ENCODE assay signal across 9 cellular contexts in genomic region chr7:94386416-94386815, GRCh38. TPM values are rescaled to one million over a fixed set of nuclear protein-coding genes. Genes with fewer than 3 reads are reported as not detected.
"Had no signal": no experiment of that assay in that cellular context is flagged by ENCODE, and none has a peak within 500 bp of the region (broad histone marks: within the 10 kb centered on the region; RNA-seq: fewer than 3 reads in every experiment).

No MANE protein-coding gene starts in this region.

- H3K27ac Mint-ChIP-seq: GM23338, H9, IgD-negative memory B cell had no signal

- H3K9me3 Mint-ChIP-seq: GM23338, H9 had no signal

- H3K4me1 Mint-ChIP-seq: IgD-negative memory B cell had no signal

- ATAC-seq: GM23338 had no signal

- H3K36me3 Mint-ChIP-seq: IgD-negative memory B cell had no signal

- DNase-seq: H9, HCEC 1CT, KBM-7 had no signal

- H3K4me3 Mint-ChIP-seq: GM23338, H9, IgD-negative memory B cell had no signal

- H3K4me3 ChIP-seq: GM23338 had no signal

- FAIRE-seq: H1, H54, HTR-8/SVneo had no signal

- H2AFZ ChIP-seq: GM23338 had no signal

RNA-seq across cellular contexts. Expression of gene COL1A2, which starts 8.3 kb away (rescaled TPM):
- total RNA-seq: HT-29 had no signal
- polyA plus RNA-seq: IgD-negative memory B cell had no signal
